Comparison of ENCODE assay signal across 16 cellular contexts in the genomic region with DNA sequence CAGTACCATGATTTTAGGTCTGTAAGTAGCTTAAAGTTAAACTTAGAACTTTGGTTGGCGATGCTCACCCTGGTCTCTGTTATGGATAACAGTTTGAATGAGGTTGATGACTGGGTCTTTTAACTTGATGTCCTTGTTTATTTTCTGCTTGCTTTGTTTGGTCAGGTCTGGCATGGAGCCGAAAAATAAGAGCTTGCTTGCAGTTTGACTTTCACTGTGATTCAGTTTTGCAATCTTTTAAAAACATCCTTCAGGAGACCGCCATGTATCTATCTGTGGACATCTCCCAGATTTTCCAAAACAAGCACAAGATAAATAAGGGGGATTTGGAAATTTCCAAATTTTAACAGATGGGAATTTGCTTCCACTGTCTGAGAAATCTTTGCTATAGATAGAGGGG.
DNase-seq lines count a peak whose midpoint lies in the region; ATAC-seq lines count a peak whose summit lies in the region.
"Had no signal": no experiment of that assay in that cellular context is flagged by ENCODE, and none has a peak within 500 bp of the region (broad histone marks: within the 10 kb centered on the region; RNA-seq: fewer than 3 reads in every experiment).

No MANE protein-coding gene starts in this region.

- peaks cover 11% of the 10 kb centered on the region for H3K4me1 ChIP-seq in adipocyte (ENCODE audit: control insufficient read depth, insufficient read depth, low read length)
- peaks cover 5 to 7% of the 10 kb centered on the region in 2 donors for H3K4me1 ChIP-seq in neuronal stem cell (ENCODE audit: control insufficient read depth in 2 of 2, insufficient read depth in 1 of 2, low read depth in 1 of 2, low read length in 2 of 2)
- no peaks in the 10 kb centered on the region for H3K4me1 ChIP-seq in CD8-positive, alpha-beta memory T cell (ENCODE audit: insufficient read depth, low read length)

- no peak overlapping the region for H3K27ac Mint-ChIP-seq in CD8-positive, alpha-beta memory T cell

- no peak overlapping the region for H3K27ac ChIP-seq in neuronal stem cell (replicated peaks; ENCODE audit: low read length)
- no peak overlapping the region for H3K27ac ChIP-seq in CD8-positive, alpha-beta memory T cell (ENCODE audit: low read depth, low read length)

- H3K36me3 ChIP-seq in adipocyte (ENCODE audit: control insufficient read depth, insufficient read depth, low read length, severe bottlenecking) (no peaks in the 10 kb centered on the region), neuronal stem cell (replicated peaks in 1 of 2; ENCODE audit: control insufficient read depth in 2 of 2, insufficient read depth in 2 of 2, low read length in 2 of 2) (no peaks in the 10 kb centered on the region)
- H3K36me3 ChIP-seq in CD8-positive, alpha-beta memory T cell (ENCODE audit: insufficient read depth, low read length), result no peaks in the 10 kb centered on the region

- H3K27me3 ChIP-seq in adipocyte (replicated peaks; ENCODE audit: control insufficient read depth, insufficient read depth, low read length), result no peaks in the 10 kb centered on the region
- no peaks in the 10 kb centered on the region for H3K27me3 ChIP-seq in neuronal stem cell (ENCODE audit: control insufficient read depth in 3 of 3, insufficient read depth in 3 of 3, low read depth in 1 of 3, low read length in 3 of 3)
- H3K27me3 ChIP-seq in CD8-positive, alpha-beta memory T cell (ENCODE audit: insufficient read depth, low read length, poor library complexity, severe bottlenecking), result no peaks in the 10 kb centered on the region
- H3K27me3 ChIP-seq: tibial nerve had no signal

- H3K14ac ChIP-seq in neuronal stem cell (ENCODE audit: low read length), result no peak overlapping the region

- no peak overlapping the region for H2BK15ac ChIP-seq in neuronal stem cell (ENCODE audit: low read length)

- CTCF ChIA-PET in CD8-positive, alpha-beta memory T cell (lab: Charles Lee), result interaction anchor here (1.0 kb wide), 1 partner anchor 9 kb away, joined by 3 read pairs; no protein-coding TSS in a partner anchor

- WGBS in neuronal stem cell (ENCODE audit: extremely low coverage in 2 of 2, insufficient read length in 2 of 2, insufficient replicate concordance in 1 of 2), 2 donors, result no CpG with 5 or more reads among the region's 3 CpGs

- H3K9me3 ChIP-seq in adipocyte (ENCODE audit: control insufficient read depth, low read length), result no peaks in the 10 kb centered on the region
- H3K9me3 ChIP-seq in neuronal stem cell (replicated peaks in 1 of 2; ENCODE audit: control insufficient read depth in 2 of 2, insufficient read depth in 1 of 2, low read depth in 1 of 2, low read length in 2 of 2), result peaks cover 0 to 2% of the 10 kb centered on the region in 2 donors
- no peaks in the 10 kb centered on the region for H3K9me3 ChIP-seq in CD8-positive, alpha-beta memory T cell (ENCODE audit: low read length)
- H3K9me3 ChIP-seq: tibial nerve had no signal

- no peak overlapping the region for H3K18ac ChIP-seq in neuronal stem cell (ENCODE audit: low read length)

- no peak overlapping the region for H2BK12ac ChIP-seq in neuronal stem cell (ENCODE audit: low read length)

- H3K27me3 Mint-ChIP-seq in CD8-positive, alpha-beta memory T cell, result peaks cover 1 to 19% of the 10 kb centered on the region in 2 donors

- no peak overlapping the region for H4K8ac ChIP-seq in neuronal stem cell (ENCODE audit: low read depth, low read length)

- no peak overlapping the region for H2AK5ac ChIP-seq in neuronal stem cell (ENCODE audit: low read depth, low read length)

- H2AFZ ChIP-seq in neuronal stem cell (ENCODE audit: low read length), result peak overlapping the region; percentile 12

- ATAC-seq in left ventricle myocardium superior, result peak; percentile 35
- no peak for ATAC-seq in HG03342 (IDR thresholded peaks at IDR 0.05; ENCODE audit: unreplicated experiment)
- ATAC-seq in GM18873 (IDR thresholded peaks at IDR 0.05; ENCODE audit: low FRiP score, unreplicated experiment), result no peak
- ATAC-seq in HG03439 (IDR thresholded peaks at IDR 0.05; ENCODE audit: unreplicated experiment), result no peak

- no peak overlapping the region for H2BK5ac ChIP-seq in neuronal stem cell (ENCODE audit: low read length)

- no peak overlapping the region for H3K4me3 ChIP-seq in adipocyte (ENCODE audit: low read length)
- H3K4me3 ChIP-seq in neuronal stem cell (ENCODE audit: low read length in 2 of 2), result no peak overlapping the region
- no peak overlapping the region for H3K4me3 ChIP-seq in CD8-positive, alpha-beta memory T cell (ENCODE audit: low read length)
- H3K4me3 ChIP-seq: lung, tibial nerve had no signal

- H3K4me2 ChIP-seq in neuronal stem cell (ENCODE audit: insufficient read depth, low read length, poor library complexity, severe bottlenecking), result no peak overlapping the region

- intact Hi-C loops in left ventricle myocardium superior (cut with micrococcal nuclease), result no loop called here

- H2BK120ac ChIP-seq in neuronal stem cell (ENCODE audit: low read depth, low read length), result no peak overlapping the region

- POLR2A ChIA-PET in CD8-positive, alpha-beta memory T cell (lab: Charles Lee), result no interaction called here

- H3K79me1 ChIP-seq in neuronal stem cell (ENCODE audit: low read depth, low read length), result no peaks in the 10 kb centered on the region

- H3K4me1 Mint-ChIP-seq in CD8-positive, alpha-beta memory T cell, result no peaks in the 10 kb centered on the region

- peaks cover 0 to 3% (median 0%) of the 10 kb centered on the region in 5 donors for H3K9me3 Mint-ChIP-seq in CD8-positive, alpha-beta memory T cell

- H3K23ac ChIP-seq in neuronal stem cell (ENCODE audit: low read depth, low read length, poor library complexity), result no peak overlapping the region

- peak; percentile 43 for DNase-seq in COR-L47 (lab: John Stamatoyannopoulos, UW)
- peak; percentile 36 for DNase-seq in adipocyte (ENCODE audit: low read depth)
- no peak for DNase-seq in left ventricle myocardium superior
- DNase-seq in neuronal stem cell (ENCODE audit: low spot score), result no peak
- DNase-seq in CD8-positive, alpha-beta memory T cell, result no peak
- DNase-seq: activated CD8-positive, alpha-beta memory T cell treated with anti-CD3 and anti-CD28 coated beads for 24 hours; activated effector memory CD4-positive, alpha-beta T cell treated with anti-CD3 and anti-CD28 coated beads, Interleukin-2, amount 50 U/mL, for 16 hours; EL; hypothalamus; NCI-H226; OCI-M1 had no signal

- H3K9ac ChIP-seq in adipocyte (ENCODE audit: low read length) (no peak overlapping the region), neuronal stem cell (ENCODE audit: low read depth, low read length, poor library complexity) (no peak overlapping the region)

- no peak overlapping the region for H3K4me3 Mint-ChIP-seq in CD8-positive, alpha-beta memory T cell

- no peak overlapping the region for H3K4ac ChIP-seq in neuronal stem cell (ENCODE audit: low read length)

- H3K36me3 Mint-ChIP-seq in CD8-positive, alpha-beta memory T cell, result no peaks in the 10 kb centered on the region

- H4K91ac ChIP-seq in neuronal stem cell (ENCODE audit: low read depth, low read length, poor library complexity), result no peak overlapping the region

Comparison
In these comparisons a context has a peak if more than half of its experiments do, and no peak if none do; other contexts are left out.
1. DNase-seq: peak in COR-L47 (single experiment) and adipocyte (single experiment); none in left ventricle myocardium superior (single experiment), neuronal stem cell (single experiment) and CD8-positive, alpha-beta memory T cell (0 of 5).